Comparison of ENCODE assay signal across 1 cellular context in the genomic region with DNA sequence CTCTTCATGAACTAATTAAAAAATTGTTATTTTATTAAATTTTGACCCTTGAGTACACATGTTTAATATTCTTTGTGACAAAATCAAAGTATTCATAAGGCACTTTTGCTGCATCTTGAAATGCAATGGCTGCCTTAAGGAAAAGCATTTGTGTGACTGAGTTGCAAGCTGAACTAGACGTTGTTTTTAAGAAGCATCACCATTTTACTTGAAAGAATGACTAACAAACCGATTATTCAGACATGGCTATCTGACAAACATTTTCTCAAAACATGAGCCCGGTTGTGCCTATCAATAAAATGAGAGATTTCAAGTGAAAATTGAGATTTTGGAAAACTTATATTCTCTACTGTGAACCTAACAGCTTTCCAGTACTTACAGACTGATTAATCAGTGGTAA.
A peak's percentile ranks its signal among the peaks of the same experiment; 100 is the strongest.
TF ChIP-seq lines count a peak whose summit lies in the region.

No MANE protein-coding gene starts in this region.

TF ChIP-seq in GM12878, 131 proteins besides CTCF, POLR2A, EP300 and RAD21:
- 0 out of 4 replicates have a peak, but pooled peaks of 1 of the 2 experiments have one; percentile 41 for TF ChIP-seq CEBPB (IDR thresholded peaks at IDR 0.05; ENCODE audit: borderline replicate concordance in 1 of 2, low read depth in 2 of 2, low read length in 2 of 2)
- no peak for TF ChIP-seq BCL11A (IDR thresholded peaks at IDR 0.05; ENCODE audit: low read depth, low read length)
